Comparison of ENCODE assay signal across 13 cellular contexts in the genomic region with DNA sequence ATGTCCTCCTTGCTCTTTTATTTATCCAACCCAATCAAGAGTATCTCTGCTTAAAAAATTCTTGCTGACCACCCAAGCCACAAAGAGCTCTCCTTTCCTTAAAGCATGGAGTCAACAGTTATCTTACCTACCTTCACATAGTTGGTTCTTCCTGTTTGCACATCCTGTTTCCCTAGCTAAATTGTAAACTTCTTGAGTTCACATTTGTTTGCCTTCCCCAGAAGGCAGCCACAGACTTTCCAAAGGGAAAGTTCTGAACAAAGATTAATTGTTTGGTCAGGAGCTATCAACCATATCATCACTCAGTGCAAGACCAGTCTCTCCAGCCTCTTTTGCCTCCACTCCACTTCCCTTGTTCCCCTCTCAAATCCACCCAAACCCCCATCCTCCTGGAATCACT.
"Had no signal": no experiment of that assay in that cellular context is flagged by ENCODE, and none has a peak within 500 bp of the region (broad histone marks: within the 10 kb centered on the region; RNA-seq: fewer than 3 reads in every experiment).

No MANE protein-coding gene starts in this region.

- ATAC-seq: activated T-helper 17 cell treated with anti-CD3 and anti-CD28 coated beads, Interleukin-2, amount 50 U/mL, for 72 hours; esophagus mucosa; natural killer cell had no signal

- DNase-seq: activated B cell treated with CpG ODN at 0.5 μM for 24 hours; activated CD4-positive, alpha-beta T cell treated with anti-CD3 and anti-CD28 coated beads, Interleukin-2, amount 10 ng/mL, durations not matched to agents 24 days and 14 days; activated CD8-positive, alpha-beta memory T cell treated with anti-CD3 and anti-CD28 coated beads for 24 hours; activated naive CD4-positive, alpha-beta T cell treated with anti-CD3 and anti-CD28 coated beads, Interleukin-2, amount 50 U/mL, for 16 hours; cerebellar nuclear complex; dermis blood vessel endothelial cell; glutamatergic neuron; natural killer cell; stimulated activated CD4-positive, alpha-beta T cell treated with anti-CD3 and anti-CD28 coated beads, Interleukin-12 subunit alpha, Interleukin-12 subunit beta, amount 100 ng/mL, for 4 hours; stimulated activated naive CD4-positive, alpha-beta T cell; trophoblast cell had no signal
